21 cellular contexts compared by ENCODE assay signal in genomic region chr5:153491408-153491807, GRCh38. TPM values are rescaled to one million over a fixed set of nuclear protein-coding genes. Genes with fewer than 3 reads are reported as not detected.
DNase-seq lines count a peak whose midpoint lies in the region; ATAC-seq and TF ChIP-seq lines count a peak whose summit lies in the region.
"Had no signal": no experiment of that assay in that cellular context is flagged by ENCODE, and none has a peak within 500 bp of the region (broad histone marks: within the 10 kb centered on the region; RNA-seq: fewer than 3 reads in every experiment).

No MANE protein-coding gene starts in this region.

- H3K4me1 Mint-ChIP-seq in nephron progenitor cell, result peaks cover 50% of the 10 kb centered on the region
- H3K4me1 Mint-ChIP-seq: activated CD4-positive, alpha-beta T cell treated with anti-CD3 and anti-CD28 coated beads for 36 hours had no signal

- H3K27me3 ChIP-seq in upper lobe of right lung (peaks cover 17% of the 10 kb centered on the region), sigmoid colon (peaks cover 0 to 26% (median 0%) of the 10 kb centered on the region in 3 donors)

- H3K4me3 ChIP-seq in foreskin fibroblast (ENCODE audit: low read depth in 1 of 2, low read length in 2 of 2) (peak overlapping the region; percentile 54 to 65), upper lobe of right lung (peak overlapping the region; percentile 39), sigmoid colon (no peak overlapping the region)
- H3K4me3 ChIP-seq: BLaER1 treated with 17β-estradiol and CSF1 and Interleukin-3, amounts not matched to agents 10 nM and 100 nM; SK-N-MC had no signal

- H3K36me3 Mint-ChIP-seq in nephron progenitor cell (ENCODE audit: low read depth), result no peaks in the 10 kb centered on the region
- H3K36me3 Mint-ChIP-seq: natural killer cell treated with Interleukin-12 subunit alpha and Interleukin-12 subunit beta and Interleukin-15 and Interleukin-18, amount 100 ng/mL, for 72 hours had no signal

- no peak for ATAC-seq in upper lobe of right lung
- no peak for ATAC-seq in HG02981 (IDR thresholded peaks at IDR 0.05; ENCODE audit: unreplicated experiment)
- ATAC-seq in HG02885 (IDR thresholded peaks at IDR 0.05; ENCODE audit: poor library complexity, unreplicated experiment), result no peak
- ATAC-seq: activated CD4-positive, alpha-beta T cell treated with anti-CD3 and anti-CD28 coated beads for 36 hours; natural killer cell treated with Interleukin-12 subunit alpha and Interleukin-12 subunit beta and Interleukin-15 and Interleukin-18, amount 100 ng/mL, for 72 hours had no signal

- H3K27me3 Mint-ChIP-seq in nephron progenitor cell (ENCODE audit: low read depth, poor library complexity), result peaks cover 11% of the 10 kb centered on the region

- no peaks in the 10 kb centered on the region for H3K9me3 Mint-ChIP-seq in nephron progenitor cell

- H3K4me3 Mint-ChIP-seq in nephron progenitor cell, result peak overlapping the region; percentile 93
- H3K4me3 Mint-ChIP-seq: activated CD4-positive, alpha-beta T cell treated with anti-CD3 and anti-CD28 coated beads for 36 hours; natural killer cell treated with Interleukin-12 subunit alpha and Interleukin-12 subunit beta and Interleukin-15 and Interleukin-18, amount 100 ng/mL, for 72 hours had no signal

- no peak overlapping the region for H3K27ac Mint-ChIP-seq in nephron progenitor cell
- H3K27ac Mint-ChIP-seq: activated CD4-positive, alpha-beta T cell treated with anti-CD3 and anti-CD28 coated beads for 36 hours; natural killer cell treated with Interleukin-12 subunit alpha and Interleukin-12 subunit beta and Interleukin-15 and Interleukin-18, amount 100 ng/mL, for 72 hours had no signal

- H3K9me3 ChIP-seq in upper lobe of right lung (no peaks in the 10 kb centered on the region), sigmoid colon (no peaks in the 10 kb centered on the region)
- H3K9me3 ChIP-seq: BLaER1 treated with 17β-estradiol and CSF1 and Interleukin-3, amounts not matched to agents 10 nM and 100 nM; right atrium auricular region had no signal

- H3K27ac ChIP-seq in upper lobe of right lung (no peak overlapping the region), sigmoid colon (no peak overlapping the region)
- H3K27ac ChIP-seq: 22Rv1; BLaER1 treated with 17β-estradiol and CSF1 and Interleukin-3, amounts not matched to agents 10 nM and 100 nM; right atrium auricular region; SK-N-MC had no signal

- 35 to 45% methylated on average over 7 of the region's 7 CpGs for WGBS in sigmoid colon, 2 donors

- H3K4me1 ChIP-seq in upper lobe of right lung, result no peaks in the 10 kb centered on the region
- H3K4me1 ChIP-seq in sigmoid colon, result no peaks in the 10 kb centered on the region

- no peak for TF ChIP-seq POLR2A in sigmoid colon (IDR thresholded peaks at IDR 0.05)

- intact Hi-C loops in upper lobe of right lung (cut with DNase I) (no loop called here), sigmoid colon (cut with DNase I) (no loop called here)

- TF ChIP-seq CTCF in foreskin fibroblast (IDR thresholded peaks at IDR 0.05; ENCODE audit: low read depth, low read length) (no peak), nephron progenitor cell (IDR thresholded peaks at IDR 0.05) (no peak), upper lobe of right lung (IDR thresholded peaks at IDR 0.05) (no peak), sigmoid colon (IDR thresholded peaks at IDR 0.05) (no peak)

- TF ChIP-seq EP300 in sigmoid colon (IDR thresholded peaks at IDR 0.05), result no peak

- DNase-seq in NCI-H1092 treated with DMSO at 0.1 percent for 48 hours (lab: John Stamatoyannopoulos, UW), result peak; percentile 43
- DNase-seq in NCI-H1092 (lab: John Stamatoyannopoulos, UW), result no peak
- DNase-seq in foreskin fibroblast, result no peak
- peak; percentile 8 for DNase-seq in nephron progenitor cell
- DNase-seq in upper lobe of right lung, result no peak
- no peak for DNase-seq in sigmoid colon
- DNase-seq: activated CD4-positive, alpha-beta T cell treated with anti-CD3 and anti-CD28 coated beads for 36 hours; activated gamma-delta T cell treated with Interleukin-2 at 50 U/mL for 16 hours; DMS 273 treated with DMSO at 0.1 percent for 48 hours; NCI-H1048; NCI-H2171; stimulated activated CD4-positive, alpha-beta T cell treated with anti-CD3 and anti-CD28 coated beads, Interleukin-4, amount 100 ng/mL, for 1 hour; T1000; trophoblast cell had no signal

- H3K36me3 ChIP-seq in upper lobe of right lung (no peaks in the 10 kb centered on the region), sigmoid colon (no peaks in the 10 kb centered on the region)
- H3K36me3 ChIP-seq: BLaER1 treated with 17β-estradiol and CSF1 and Interleukin-3, amounts not matched to agents 10 nM and 100 nM; right atrium auricular region had no signal

RNA-seq across cellular contexts. Expression of gene GRIA1, which starts 0.9 kb away (rescaled TPM):
- total RNA-seq in upper lobe of right lung (21.9 TPM), sigmoid colon (1 to 10 TPM in 2 of 4 donors, under 1 TPM in 2; 0.36 to 1.5 (median 0.88) TPM)
- polyA plus RNA-seq in sigmoid colon, result under 1 TPM in 2 of 3 donors, not detected in 1; under 0.01 to 0.17 TPM
- total RNA-seq: activated CD4-positive, alpha-beta T cell treated with anti-CD3 and anti-CD28 coated beads for 36 hours; natural killer cell treated with Interleukin-12 subunit alpha and Interleukin-12 subunit beta and Interleukin-15 and Interleukin-18, amount 100 ng/mL, for 72 hours had no signal

Comparison
In these comparisons a context has a peak if more than half of its experiments do, and no peak if none do; other contexts are left out.
1. DNase-seq: peak in NCI-H1092 treated with DMSO at 0.1 percent for 48 hours (single experiment) and nephron progenitor cell (single experiment); none in NCI-H1092 (single experiment), foreskin fibroblast (0 of 2), upper lobe of right lung (single experiment) and sigmoid colon (single experiment).
2. H3K4me3 ChIP-seq: peak in foreskin fibroblast (2 of 2) and upper lobe of right lung (single experiment); none in sigmoid colon (0 of 4).